Comparison of ENCODE assay signal across 1 cellular context in genomic region chr6:35674594-35674993, GRCh38.
TF ChIP-seq lines count a peak whose summit lies in the region.

No MANE protein-coding gene starts in this region.

TF ChIP-seq in HepG2, 621 proteins besides CTCF, POLR2A, EP300 and RAD21:
- TF ChIP-seq KLF16 (CRISPR knock-in tag; IDR thresholded peaks at IDR 0.05): no peak
- no peak for TF ChIP-seq SMAD9 (CRISPR knock-in tag; IDR thresholded peaks at IDR 0.05)
- TF ChIP-seq HMGXB3 (CRISPR knock-in tag; IDR thresholded peaks at IDR 0.05; ENCODE audit: borderline replicate concordance): no peak
- TF ChIP-seq HBP1 (CRISPR knock-in tag; IDR thresholded peaks at IDR 0.05; ENCODE audit: low read depth): no peak
- TF ChIP-seq NFE2L1 (CRISPR knock-in tag; IDR thresholded peaks at IDR 0.05; ENCODE audit: borderline replicate concordance): no peak
- TF ChIP-seq ZBTB25 (CRISPR knock-in tag; IDR thresholded peaks at IDR 0.05): no peak
- no peak for TF ChIP-seq MXD3 (CRISPR knock-in tag; IDR thresholded peaks at IDR 0.05)
